ENCODE assay signal across 1 cellular context in genomic region chr19:36687214-36688056, GRCh38.
TF ChIP-seq lines count a peak whose summit lies in the region.

Gene ZNF567 (plus strand): TSS chr19:36687612. CDS start chr19:36694868, 7,256 bp downstream.

TF ChIP-seq in GM12878, 131 proteins besides CTCF, POLR2A, EP300 and RAD21 (continued from another document and continues in another):
- TF ChIP-seq PRDM15 (CRISPR knock-in tag; IDR thresholded peaks at IDR 0.05) (no peak), PKNOX1 (IDR thresholded peaks at IDR 0.05) (peak; percentile 52; the same call in 1 of the 2 replicates), ETV6 (conservative IDR thresholded peaks at IDR 0.05 in 1 of 2, IDR thresholded peaks at IDR 0.05 in 1 of 2; ENCODE audit: borderline replicate concordance in 1 of 2, low read depth in 1 of 2) (no peak), FOXK2 (IDR thresholded peaks at IDR 0.05) (peak; percentile 12; the same call in 1 of the 2 replicates), ZNF592 (IDR thresholded peaks at IDR 0.05) (no peak), USF1 (IDR thresholded peaks at IDR 0.05; ENCODE audit: borderline replicate concordance, extremely low read length, insufficient read depth, low read depth, low read length) (no peak), IRF3 (IDR thresholded peaks at IDR 0.05) (no peak), POLR2AphosphoS2 (IDR thresholded peaks at IDR 0.05; ENCODE audit: low read depth, low read length) (peak; percentile 44; the same call in 1 of the 2 replicates), RB1 (IDR thresholded peaks at IDR 0.05; ENCODE audit: borderline replicate concordance) (no peak; the same call in 1 of the 2 replicates), NR2C1 (IDR thresholded peaks at IDR 0.05) (peak; percentile 97), SP1 (IDR thresholded peaks at IDR 0.05; ENCODE audit: low read depth, low read length) (no peak), SMAD5 (IDR thresholded peaks at IDR 0.05; ENCODE audit: low read depth) (no peak), SREBF1 (IDR thresholded peaks at IDR 0.05; ENCODE audit: low read length) (peak; percentile 88), GABPA (IDR thresholded peaks at IDR 0.05; ENCODE audit: low read depth) (peak; percentile 75), CUX1 (IDR thresholded peaks at IDR 0.05; ENCODE audit: insufficient replicate concordance, low read depth, low read length) (no peak), CBFB (IDR thresholded peaks at IDR 0.05; ENCODE audit: low read depth) (no peak; the same call in 1 of the 2 replicates), FOS (IDR thresholded peaks at IDR 0.05; ENCODE audit: borderline replicate concordance, extremely low read depth, insufficient read length) (no peak), SUPT20H (IDR thresholded peaks at IDR 0.05; ENCODE audit: borderline replicate concordance, control insufficient read depth, low read depth, low read length) (no peak), BRCA1 (IDR thresholded peaks at IDR 0.05; ENCODE audit: low read depth, low read length) (no peak), SRF (IDR thresholded peaks at IDR 0.05; ENCODE audit: low read depth in 2 of 2, low read length in 2 of 2) (0 out of 4 replicates have a peak, but pooled peaks of 1 of the 2 experiments have one; percentile 49), E4F1 (IDR thresholded peaks at IDR 0.05; ENCODE audit: borderline replicate concordance, partially characterized antibody) (no peak), PAX8 (IDR thresholded peaks at IDR 0.05) (no peak), ESRRA (IDR thresholded peaks at IDR 0.05; ENCODE audit: low read length) (no peak), RELA (IDR thresholded peaks at IDR 0.05; ENCODE audit: borderline replicate concordance, partially characterized antibody) (no peak), POU2F2 (IDR thresholded peaks at IDR 0.05; ENCODE audit: borderline replicate concordance, low read depth, low read length) (no peak), TAF1 (IDR thresholded peaks at IDR 0.05; ENCODE audit: borderline replicate concordance, low read depth, low read length) (no peak), IKZF2 (IDR thresholded peaks at IDR 0.05) (peak; percentile 43 to 47; a peak in 2 of 4 replicates), ZNF274 (IDR thresholded peaks at IDR 0.05; ENCODE audit: insufficient read depth, insufficient read length) (no peak), JUND (IDR thresholded peaks at IDR 0.05; ENCODE audit: low read depth, low read length) (no peak), SREBF2 (IDR thresholded peaks at IDR 0.05; ENCODE audit: low read length) (no peak), SIX5 (IDR thresholded peaks at IDR 0.05; ENCODE audit: low read depth, low read length, severe bottlenecking) (peak; percentile 88), MEF2A (IDR thresholded peaks at IDR 0.05; ENCODE audit: insufficient read depth, low read depth, low read length) (no peak), MTA2 (IDR thresholded peaks at IDR 0.05; ENCODE audit: low read depth) (peak; percentile 80), HDAC6 (IDR thresholded peaks at IDR 0.05; ENCODE audit: unreplicated experiment) (no peak), TARDBP (IDR thresholded peaks at IDR 0.05; ENCODE audit: borderline replicate concordance) (peak; percentile 62; the same call in 1 of the 2 replicates), ZNF207 (IDR thresholded peaks at IDR 0.05; ENCODE audit: borderline replicate concordance) (no peak), ZNF622 (IDR thresholded peaks at IDR 0.05) (no peak), ELK1 (IDR thresholded peaks at IDR 0.05; ENCODE audit: low read depth, low read length) (no peak), YY1 (IDR thresholded peaks at IDR 0.05; ENCODE audit: low read depth, low read length) (peak; percentile 78), YBX1 (IDR thresholded peaks at IDR 0.05) (no peak), FOXM1 (IDR thresholded peaks at IDR 0.05; ENCODE audit: low read depth, low read length) (no peak), ASH2L (IDR thresholded peaks at IDR 0.05; ENCODE audit: borderline replicate concordance, low read depth) (no peak), CEBPB (IDR thresholded peaks at IDR 0.05; ENCODE audit: borderline replicate concordance in 1 of 2, low read depth in 2 of 2, low read length in 2 of 2) (no peak), ZSCAN29 (IDR thresholded peaks at IDR 0.05) (no peak)
